17 cellular contexts compared by ENCODE assay signal in genomic region chr15:88606437-88606794, GRCh38. TPM values are rescaled to one million over a fixed set of nuclear protein-coding genes. Genes with fewer than 3 reads are reported as not detected.
DNase-seq lines count a peak whose midpoint lies in the region; TF ChIP-seq lines count a peak whose summit lies in the region.
"Had no signal": no experiment of that assay in that cellular context is flagged by ENCODE, and none has a peak within 500 bp of the region (broad histone marks: within the 10 kb centered on the region; RNA-seq: fewer than 3 reads in every experiment).

No MANE protein-coding gene starts in this region.

- H3K4me3 ChIP-seq in HUES48 (ENCODE audit: low read depth, low read length), result peak overlapping the region; percentile 63
- H3K4me3 ChIP-seq in tibial artery, result no peak overlapping the region
- H3K4me3 ChIP-seq: esophagus muscularis mucosa, upper lobe of left lung had no signal

- H3K36me3 Mint-ChIP-seq in glutamatergic neuron (ENCODE audit: unreplicated experiment) (no peaks in the 10 kb centered on the region), endothelial cell (ENCODE audit: low read depth, unreplicated experiment) (peaks cover 4% of the 10 kb centered on the region)

- peaks cover 26% of the 10 kb centered on the region for H3K27me3 Mint-ChIP-seq in glutamatergic neuron (ENCODE audit: unreplicated experiment)
- peaks cover 16% of the 10 kb centered on the region for H3K27me3 Mint-ChIP-seq in endothelial cell (ENCODE audit: unreplicated experiment)

- no peak overlapping the region for H3K9ac ChIP-seq in HUES48 (ENCODE audit: low read depth, low read length)
- H3K9ac ChIP-seq: KMS-11, SK-N-SH had no signal

- no peak overlapping the region for H3K27ac ChIP-seq in HUES48 (ENCODE audit: low read depth, low read length)
- H3K27ac ChIP-seq in tibial artery, result no peak overlapping the region
- H3K27ac ChIP-seq: esophagus muscularis mucosa, KMS-11, upper lobe of left lung had no signal

- no peaks in the 10 kb centered on the region for H3K36me3 ChIP-seq in HUES48 (ENCODE audit: control insufficient read depth, insufficient read depth, low read length)
- H3K36me3 ChIP-seq in tibial artery, result no peaks in the 10 kb centered on the region
- H3K36me3 ChIP-seq: esophagus muscularis mucosa, upper lobe of left lung had no signal

- intact Hi-C loops in tibial artery (cut with DNase I; ENCODE audit: low total_unique reads), result no loop called here

- H3K4me3 Mint-ChIP-seq in glutamatergic neuron (ENCODE audit: unreplicated experiment), result peak overlapping the region; percentile 98
- no peak overlapping the region for H3K4me3 Mint-ChIP-seq in endothelial cell (ENCODE audit: unreplicated experiment)
- H3K4me3 Mint-ChIP-seq: immature natural killer cell had no signal

- H3K4me1 ChIP-seq in HUES48 (ENCODE audit: control insufficient read depth, insufficient read depth, low read length), result peaks cover 63% of the 10 kb centered on the region
- peaks cover 0 to 23% (median 17%) of the 10 kb centered on the region in 4 donors for H3K4me1 ChIP-seq in tibial artery

- H3K27ac Mint-ChIP-seq in glutamatergic neuron (ENCODE audit: unreplicated experiment) (no peak overlapping the region), endothelial cell (ENCODE audit: unreplicated experiment) (no peak overlapping the region)
- H3K27ac Mint-ChIP-seq: CD4-positive, alpha-beta memory T cell; immature natural killer cell had no signal

- no peaks in the 10 kb centered on the region for H3K9me3 ChIP-seq in HUES48 (ENCODE audit: control insufficient read depth, insufficient read depth, low read length)
- no peaks in the 10 kb centered on the region for H3K9me3 ChIP-seq in tibial artery
- H3K9me3 ChIP-seq: esophagus muscularis mucosa, SK-N-SH, upper lobe of left lung had no signal

- H3K9me3 Mint-ChIP-seq in glutamatergic neuron (ENCODE audit: unreplicated experiment) (peaks cover 3% of the 10 kb centered on the region), endothelial cell (ENCODE audit: unreplicated experiment) (no peaks in the 10 kb centered on the region)
- H3K9me3 Mint-ChIP-seq: immature natural killer cell had no signal

- H3K27me3 ChIP-seq in HUES48 (ENCODE audit: control insufficient read depth, insufficient read depth, low read length) (peaks cover 74% of the 10 kb centered on the region), tibial artery (peaks cover 3 to 43% of the 10 kb centered on the region in 2 donors)

- H3K4me1 Mint-ChIP-seq in glutamatergic neuron (ENCODE audit: low read depth, unreplicated experiment), result peaks cover 16% of the 10 kb centered on the region
- peaks cover 30% of the 10 kb centered on the region for H3K4me1 Mint-ChIP-seq in endothelial cell (ENCODE audit: unreplicated experiment)

- no peak for TF ChIP-seq CTCF in glutamatergic neuron (IDR thresholded peaks at IDR 0.05; ENCODE audit: partially characterized antibody, unreplicated experiment)
- no peak for TF ChIP-seq CTCF in endothelial cell (IDR thresholded peaks at IDR 0.05; ENCODE audit: unreplicated experiment)
- no peak for TF ChIP-seq CTCF in tibial artery (IDR thresholded peaks at IDR 0.05)

- DNase-seq in COLO668 (lab: John Stamatoyannopoulos, UW; ENCODE audit: unreplicated experiment) (peak; percentile 75), NCI-H526 treated with DMSO at 0.1 percent for 48 hours (lab: John Stamatoyannopoulos, UW) (peak; percentile 9), glutamatergic neuron (no peak), endothelial cell (ENCODE audit: low spot score) (no peak), HK-2 (ENCODE audit: unreplicated experiment) (no peak), tibial artery (no peak), HUDEP-2 (lab: John Stamatoyannopoulos, UW; ENCODE audit: unreplicated experiment in 76 of 76) (no peak)
- DNase-seq: CD4-positive, alpha-beta memory T cell; EL; immature natural killer cell; NK-92 treated with Interleukin-12 subunit alpha and Interleukin-12 subunit beta, amount 100 ng/mL, for 24 hours; SK-N-SH; stimulated activated naive CD8-positive, alpha-beta T cell treated with anti-CD3 and anti-CD28 coated beads, Interleukin-15, Interleukin-2, amounts not matched to agents 100 U/mL and 50 U/mL, for 24 hours had no signal

RNA-seq across cellular contexts. Expression of gene AEN, which starts 14.7 kb away (rescaled TPM):
- total RNA-seq in glutamatergic neuron (ENCODE audit: unreplicated experiment) (15.4 TPM), endothelial cell (ENCODE audit: unreplicated experiment) (31.5 TPM)

RNA-seq across cellular contexts. Expression of gene ISG20, which starts 32.4 kb away (rescaled TPM):
- total RNA-seq in glutamatergic neuron (ENCODE audit: unreplicated experiment) (1.1 TPM), endothelial cell (ENCODE audit: unreplicated experiment) (6.6 TPM)

RNA-seq across cellular contexts. Expression of gene DET1, which starts 59.9 kb away (rescaled TPM):
- total RNA-seq in glutamatergic neuron (ENCODE audit: unreplicated experiment) (8.8 TPM), endothelial cell (ENCODE audit: unreplicated experiment) (4.4 TPM)

Comparison
In these comparisons a context has a peak if more than half of its experiments do, and no peak if none do; other contexts are left out.
1. DNase-seq: peak in COLO668 (single experiment) and NCI-H526 treated with DMSO at 0.1 percent for 48 hours (single experiment); none in glutamatergic neuron (single experiment), endothelial cell (single experiment), HK-2 (single experiment), tibial artery (0 of 2) and HUDEP-2 (0 of 76).